In the genomic region with DNA sequence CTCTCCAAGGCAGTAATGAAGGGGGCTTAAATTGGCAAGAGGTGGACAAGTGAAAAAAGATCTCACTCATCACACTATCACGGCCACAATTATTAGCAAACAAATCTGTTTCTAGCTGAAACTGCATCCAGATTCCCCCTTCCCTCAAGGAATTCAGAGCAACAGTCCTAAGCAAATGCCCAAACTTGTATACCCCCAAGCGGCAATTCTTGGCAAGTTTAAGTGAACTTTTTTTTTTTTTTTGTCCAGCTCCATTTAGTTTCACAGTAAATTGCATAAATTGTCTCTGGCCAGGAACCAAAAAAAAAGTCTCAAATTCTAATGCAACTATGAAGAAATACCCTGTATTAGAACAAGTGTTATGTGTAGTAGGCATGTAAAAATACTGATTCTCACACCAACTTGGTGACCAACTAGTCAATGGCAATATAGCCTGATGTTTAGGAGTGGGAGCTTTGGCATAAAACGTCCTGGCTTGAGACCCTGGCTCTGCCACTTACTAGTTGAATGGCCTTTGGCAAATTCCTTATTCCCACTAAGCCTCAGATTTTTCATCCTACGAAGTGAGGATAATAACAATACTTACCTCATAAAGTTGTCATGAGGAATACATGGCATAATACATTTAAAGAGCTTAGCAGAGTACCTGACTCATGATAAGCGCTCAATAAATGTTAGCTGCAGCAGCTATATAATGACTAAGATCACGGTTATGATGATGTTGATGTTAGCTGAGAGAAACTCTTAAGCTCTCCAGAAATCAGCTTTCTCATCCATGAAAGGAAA, we compare ENCODE assay signal across 1 cellular context.
TF ChIP-seq lines count a peak whose summit lies in the region.

No MANE protein-coding gene starts in this region.

TF ChIP-seq in HEK293, 187 proteins besides CTCF, POLR2A, EP300 and RAD21 (continued from another document):
- TF ChIP-seq, protein P1, sequence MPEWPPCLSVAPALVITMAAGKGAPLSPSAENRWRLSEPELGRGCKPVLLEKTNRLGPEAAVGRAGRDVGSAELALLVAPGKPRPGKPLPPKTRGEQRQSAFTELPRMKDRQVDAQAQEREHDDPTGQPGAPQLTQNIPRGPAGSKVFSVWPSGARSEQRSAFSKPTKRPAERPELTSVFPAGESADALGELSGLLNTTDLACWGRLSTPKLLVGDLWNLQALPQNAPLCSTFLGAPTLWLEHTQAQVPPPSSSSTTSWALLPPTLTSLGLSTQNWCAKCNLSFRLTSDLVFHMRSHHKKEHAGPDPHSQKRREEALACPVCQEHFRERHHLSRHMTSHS (tag by site-specific recombination; IDR thresholded peaks at IDR 0.05) = no peak
- TF ChIP-seq, protein P2, sequence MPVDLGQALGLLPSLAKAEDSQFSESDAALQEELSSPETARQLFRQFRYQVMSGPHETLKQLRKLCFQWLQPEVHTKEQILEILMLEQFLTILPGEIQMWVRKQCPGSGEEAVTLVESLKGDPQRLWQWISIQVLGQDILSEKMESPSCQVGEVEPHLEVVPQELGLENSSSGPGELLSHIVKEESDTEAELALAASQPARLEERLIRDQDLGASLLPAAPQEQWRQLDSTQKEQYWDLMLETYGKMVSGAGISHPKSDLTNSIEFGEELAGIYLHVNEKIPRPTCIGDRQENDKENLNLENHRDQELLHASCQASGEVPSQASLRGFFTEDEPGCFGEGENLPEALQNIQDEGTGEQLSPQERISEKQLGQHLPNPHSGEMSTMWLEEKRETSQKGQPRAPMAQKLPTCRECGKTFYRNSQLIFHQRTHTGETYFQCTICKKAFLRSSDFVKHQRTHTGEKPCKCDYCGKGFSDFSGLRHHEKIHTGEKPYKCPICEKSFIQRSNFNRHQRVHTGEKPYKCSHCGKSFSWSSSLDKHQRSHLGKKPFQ (tag by site-specific recombination; IDR thresholded peaks at IDR 0.05) = peak; percentile 65
- TF ChIP-seq, protein P3, sequence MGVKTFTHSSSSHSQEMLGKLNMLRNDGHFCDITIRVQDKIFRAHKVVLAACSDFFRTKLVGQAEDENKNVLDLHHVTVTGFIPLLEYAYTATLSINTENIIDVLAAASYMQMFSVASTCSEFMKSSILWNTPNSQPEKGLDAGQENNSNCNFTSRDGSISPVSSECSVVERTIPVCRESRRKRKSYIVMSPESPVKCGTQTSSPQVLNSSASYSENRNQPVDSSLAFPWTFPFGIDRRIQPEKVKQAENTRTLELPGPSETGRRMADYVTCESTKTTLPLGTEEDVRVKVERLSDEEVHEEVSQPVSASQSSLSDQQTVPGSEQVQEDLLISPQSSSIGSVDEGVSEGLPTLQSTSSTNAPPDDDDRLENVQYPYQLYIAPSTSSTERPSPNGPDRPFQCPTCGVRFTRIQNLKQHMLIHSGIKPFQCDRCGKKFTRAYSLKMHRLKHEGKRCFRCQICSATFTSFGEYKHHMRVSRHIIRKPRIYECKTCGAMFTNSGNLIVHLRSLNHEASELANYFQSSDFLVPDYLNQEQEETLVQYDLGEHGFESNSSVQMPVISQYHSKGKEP (tag by site-specific recombination; IDR thresholded peaks at IDR 0.05) = peak; percentile 77; the same call in 1 of the 2 replicates
- TF ChIP-seq SP3 (tag by site-specific recombination; IDR thresholded peaks at IDR 0.05) (peak; percentile 11; the same call in 1 of the 2 replicates), BCL11B (tag by site-specific recombination; IDR thresholded peaks at IDR 0.05; ENCODE audit: low read depth) (0 out of 2 replicates have a peak, but pooled peaks have one; percentile 32), SCRT1 (tag by site-specific recombination; IDR thresholded peaks at IDR 0.05; ENCODE audit: borderline replicate concordance) (no peak), ZNF600 (tag by site-specific recombination; IDR thresholded peaks at IDR 0.05) (0 out of 2 replicates have a peak, but pooled peaks have one; percentile 18), OSR2 (tag by site-specific recombination; IDR thresholded peaks at IDR 0.05) (peak; percentile 73; the same call in 1 of the 2 replicates), OVOL3 (tag by site-specific recombination; IDR thresholded peaks at IDR 0.05) (peak; percentile 59; the same call in 1 of the 2 replicates), YY2 (tag by site-specific recombination; IDR thresholded peaks at IDR 0.05) (no peak), ZNF571 (tag by site-specific recombination; IDR thresholded peaks at IDR 0.05) (no peak), ZNF394 (tag by site-specific recombination; IDR thresholded peaks at IDR 0.05; ENCODE audit: borderline replicate concordance) (peak; percentile 30; the same call in 1 of the 2 replicates), ZBTB20 (tag by site-specific recombination; IDR thresholded peaks at IDR 0.05) (peak; percentile 58; the same call in 1 of the 2 replicates), ZXDB (tag by site-specific recombination; IDR thresholded peaks at IDR 0.05) (peak; percentile 45; the same call in 1 of the 2 replicates), HOXA7 (CRISPR knock-in tag; IDR thresholded peaks at IDR 0.05; ENCODE audit: borderline replicate concordance) (no peak), MEIS1 (CRISPR knock-in tag; IDR thresholded peaks at IDR 0.05; ENCODE audit: borderline replicate concordance) (no peak), ZNF660 (tag by site-specific recombination; IDR thresholded peaks at IDR 0.05) (no peak), FEZF1 (tag by site-specific recombination; IDR thresholded peaks at IDR 0.05) (peak; percentile 86), ZNF10 (tag by site-specific recombination; IDR thresholded peaks at IDR 0.05) (0 out of 2 replicates have a peak, but pooled peaks have one; percentile 38), ZNF175 (tag by site-specific recombination; IDR thresholded peaks at IDR 0.05) (no peak), ZNF610 (tag by site-specific recombination; IDR thresholded peaks at IDR 0.05; ENCODE audit: borderline replicate concordance) (no peak), ZEB2 (tag by site-specific recombination; IDR thresholded peaks at IDR 0.05) (no peak), ZNF654 (tag by site-specific recombination; IDR thresholded peaks at IDR 0.05; ENCODE audit: low read depth) (no peak), ZNF514 (tag by site-specific recombination; IDR thresholded peaks at IDR 0.05) (no peak), ZNF596 (tag by site-specific recombination; IDR thresholded peaks at IDR 0.05) (peak; percentile 12; the same call in 1 of the 2 replicates)
- TF ChIP-seq, protein P4, sequence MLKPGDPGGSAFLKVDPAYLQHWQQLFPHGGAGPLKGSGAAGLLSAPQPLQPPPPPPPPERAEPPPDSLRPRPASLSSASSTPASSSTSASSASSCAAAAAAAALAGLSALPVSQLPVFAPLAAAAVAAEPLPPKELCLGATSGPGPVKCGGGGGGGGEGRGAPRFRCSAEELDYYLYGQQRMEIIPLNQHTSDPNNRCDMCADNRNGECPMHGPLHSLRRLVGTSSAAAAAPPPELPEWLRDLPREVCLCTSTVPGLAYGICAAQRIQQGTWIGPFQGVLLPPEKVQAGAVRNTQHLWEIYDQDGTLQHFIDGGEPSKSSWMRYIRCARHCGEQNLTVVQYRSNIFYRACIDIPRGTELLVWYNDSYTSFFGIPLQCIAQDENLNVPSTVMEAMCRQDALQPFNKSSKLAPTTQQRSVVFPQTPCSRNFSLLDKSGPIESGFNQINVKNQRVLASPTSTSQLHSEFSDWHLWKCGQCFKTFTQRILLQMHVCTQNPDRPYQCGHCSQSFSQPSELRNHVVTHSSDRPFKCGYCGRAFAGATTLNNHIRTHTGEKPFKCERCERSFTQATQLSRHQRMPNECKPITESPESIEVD (tag by site-specific recombination; IDR thresholded peaks at IDR 0.05) = peak; percentile 88
- TF ChIP-seq, protein P5, sequence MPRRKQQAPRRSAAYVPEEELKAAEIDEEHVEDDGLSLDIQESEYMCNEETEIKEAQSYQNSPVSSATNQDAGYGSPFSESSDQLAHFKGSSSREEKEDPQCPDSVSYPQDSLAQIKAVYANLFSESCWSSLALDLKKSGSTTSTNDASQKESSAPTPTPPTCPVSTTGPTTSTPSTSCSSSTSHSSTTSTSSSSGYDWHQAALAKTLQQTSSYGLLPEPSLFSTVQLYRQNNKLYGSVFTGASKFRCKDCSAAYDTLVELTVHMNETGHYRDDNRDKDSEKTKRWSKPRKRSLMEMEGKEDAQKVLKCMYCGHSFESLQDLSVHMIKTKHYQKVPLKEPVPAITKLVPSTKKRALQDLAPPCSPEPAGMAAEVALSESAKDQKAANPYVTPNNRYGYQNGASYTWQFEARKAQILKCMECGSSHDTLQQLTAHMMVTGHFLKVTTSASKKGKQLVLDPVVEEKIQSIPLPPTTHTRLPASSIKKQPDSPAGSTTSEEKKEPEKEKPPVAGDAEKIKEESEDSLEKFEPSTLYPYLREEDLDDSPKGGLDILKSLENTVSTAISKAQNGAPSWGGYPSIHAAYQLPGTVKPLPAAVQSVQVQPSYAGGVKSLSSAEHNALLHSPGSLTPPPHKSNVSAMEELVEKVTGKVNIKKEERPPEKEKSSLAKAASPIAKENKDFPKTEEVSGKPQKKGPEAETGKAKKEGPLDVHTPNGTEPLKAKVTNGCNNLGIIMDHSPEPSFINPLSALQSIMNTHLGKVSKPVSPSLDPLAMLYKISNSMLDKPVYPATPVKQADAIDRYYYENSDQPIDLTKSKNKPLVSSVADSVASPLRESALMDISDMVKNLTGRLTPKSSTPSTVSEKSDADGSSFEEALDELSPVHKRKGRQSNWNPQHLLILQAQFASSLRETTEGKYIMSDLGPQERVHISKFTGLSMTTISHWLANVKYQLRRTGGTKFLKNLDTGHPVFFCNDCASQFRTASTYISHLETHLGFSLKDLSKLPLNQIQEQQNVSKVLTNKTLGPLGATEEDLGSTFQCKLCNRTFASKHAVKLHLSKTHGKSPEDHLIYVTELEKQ (tag by site-specific recombination; IDR thresholded peaks at IDR 0.05; ENCODE audit: borderline replicate concordance) = 0 out of 2 replicates have a peak, but pooled peaks have one; percentile 39
- TF ChIP-seq, protein P6, sequence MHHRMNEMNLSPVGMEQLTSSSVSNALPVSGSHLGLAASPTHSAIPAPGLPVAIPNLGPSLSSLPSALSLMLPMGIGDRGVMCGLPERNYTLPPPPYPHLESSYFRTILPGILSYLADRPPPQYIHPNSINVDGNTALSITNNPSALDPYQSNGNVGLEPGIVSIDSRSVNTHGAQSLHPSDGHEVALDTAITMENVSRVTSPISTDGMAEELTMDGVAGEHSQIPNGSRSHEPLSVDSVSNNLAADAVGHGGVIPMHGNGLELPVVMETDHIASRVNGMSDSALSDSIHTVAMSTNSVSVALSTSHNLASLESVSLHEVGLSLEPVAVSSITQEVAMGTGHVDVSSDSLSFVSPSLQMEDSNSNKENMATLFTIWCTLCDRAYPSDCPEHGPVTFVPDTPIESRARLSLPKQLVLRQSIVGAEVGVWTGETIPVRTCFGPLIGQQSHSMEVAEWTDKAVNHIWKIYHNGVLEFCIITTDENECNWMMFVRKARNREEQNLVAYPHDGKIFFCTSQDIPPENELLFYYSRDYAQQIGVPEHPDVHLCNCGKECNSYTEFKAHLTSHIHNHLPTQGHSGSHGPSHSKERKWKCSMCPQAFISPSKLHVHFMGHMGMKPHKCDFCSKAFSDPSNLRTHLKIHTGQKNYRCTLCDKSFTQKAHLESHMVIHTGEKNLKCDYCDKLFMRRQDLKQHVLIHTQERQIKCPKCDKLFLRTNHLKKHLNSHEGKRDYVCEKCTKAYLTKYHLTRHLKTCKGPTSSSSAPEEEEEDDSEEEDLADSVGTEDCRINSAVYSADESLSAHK (tag by site-specific recombination; IDR thresholded peaks at IDR 0.05) = peak; percentile 76
- TF ChIP-seq, protein P7, sequence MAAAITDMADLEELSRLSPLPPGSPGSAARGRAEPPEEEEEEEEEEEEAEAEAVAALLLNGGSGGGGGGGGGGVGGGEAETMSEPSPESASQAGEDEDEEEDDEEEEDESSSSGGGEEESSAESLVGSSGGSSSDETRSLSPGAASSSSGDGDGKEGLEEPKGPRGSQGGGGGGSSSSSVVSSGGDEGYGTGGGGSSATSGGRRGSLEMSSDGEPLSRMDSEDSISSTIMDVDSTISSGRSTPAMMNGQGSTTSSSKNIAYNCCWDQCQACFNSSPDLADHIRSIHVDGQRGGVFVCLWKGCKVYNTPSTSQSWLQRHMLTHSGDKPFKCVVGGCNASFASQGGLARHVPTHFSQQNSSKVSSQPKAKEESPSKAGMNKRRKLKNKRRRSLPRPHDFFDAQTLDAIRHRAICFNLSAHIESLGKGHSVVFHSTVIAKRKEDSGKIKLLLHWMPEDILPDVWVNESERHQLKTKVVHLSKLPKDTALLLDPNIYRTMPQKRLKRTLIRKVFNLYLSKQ (tag by site-specific recombination; IDR thresholded peaks at IDR 0.05; ENCODE audit: borderline replicate concordance) = no peak
- TF ChIP-seq, protein P8, sequence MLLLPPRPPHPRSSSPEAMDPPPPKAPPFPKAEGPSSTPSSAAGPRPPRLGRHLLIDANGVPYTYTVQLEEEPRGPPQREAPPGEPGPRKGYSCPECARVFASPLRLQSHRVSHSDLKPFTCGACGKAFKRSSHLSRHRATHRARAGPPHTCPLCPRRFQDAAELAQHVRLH (tag by site-specific recombination; IDR thresholded peaks at IDR 0.05) = no peak
